In genomic region chr1:184843732-184844495, GRCh38 we compare ENCODE assay signal across 9 cellular contexts.
A peak's percentile ranks its signal among the peaks of the same experiment; 100 is the strongest.
DNase-seq lines count a peak whose midpoint lies in the region; ATAC-seq, FAIRE-seq and TF ChIP-seq lines count a peak whose summit lies in the region.
"Had no signal": no experiment of that assay in that cellular context is flagged by ENCODE, and none has a peak within 500 bp of the region (broad histone marks: within the 10 kb centered on the region; RNA-seq: fewer than 3 reads in every experiment).

No MANE protein-coding gene starts in this region.

- in situ Hi-C loops in K562 (cut with MboI) = no loop called here
- in situ Hi-C loops in transverse colon (cut with MboI; ENCODE audit: low pct_ligation_motif_present in 1 of 4, low pct_unique_long_range_greater_than_20kb in 1 of 4, low sequenced_read_pairs in 3 of 4) = no loop called here

- no peak for TF ChIP-seq EP300 in K562 (IDR thresholded peaks at IDR 0.05; ENCODE audit: low read length)
- no peak for TF ChIP-seq EP300 in transverse colon (IDR thresholded peaks at IDR 0.05; ENCODE audit: low read depth)

- no peaks in the 10 kb centered on the region for H3K9me3 ChIP-seq in K562 (replicated peaks; ENCODE audit: control insufficient read depth, insufficient read depth, low read depth, low read length)
- H3K9me3 ChIP-seq in transverse colon = no peaks in the 10 kb centered on the region
- H3K9me3 ChIP-seq in osteoblast (ENCODE audit: low read depth, low read length) = no peaks in the 10 kb centered on the region

- no TSS peak for BruUV-seq in K562 (replicated peaks; lab: Mats Ljungman, UMichigan)

- H3K9me1 ChIP-seq in K562 (ENCODE audit: control insufficient read depth, insufficient read depth, low read length) = no peaks in the 10 kb centered on the region

- H3K4me2 ChIP-seq in K562 (ENCODE audit: insufficient read depth, low read length) (no peak overlapping the region), osteoblast (ENCODE audit: insufficient read depth, low read length) (no peak overlapping the region)

- POLR2A ChIA-PET in K562 (lab: Yijun Ruan, JAX) = interaction anchor here (0.7 to 2.3 kb wide), 5 partner anchors 9 to 129 kb away, joined by 3 to 7 read pairs (median 3); no protein-coding TSS in a partner anchor

- no peak overlapping the region for H3K27ac ChIP-seq in K562 (ENCODE audit: extremely low read depth, low read depth, low read length)
- H3K27ac ChIP-seq in transverse colon = peak overlapping the region in 1 of 4 donors; percentile 11
- H3K27ac ChIP-seq in osteoblast (ENCODE audit: low read depth, low read length) = no peak overlapping the region

- WGBS in K562 (ENCODE audit: insufficient coverage, low coverage, missing lambda C conversion rate) = 11% methylated on average over 6 of the region's 6 CpGs
- 24 to 33% methylated on average over 6 of the region's 6 CpGs for WGBS in transverse colon (ENCODE audit: low coverage in 1 of 2), 2 donors

- ATAC-seq in GM18511 (IDR thresholded peaks at IDR 0.05; ENCODE audit: unreplicated experiment) (peak; percentile 100), HG02642 (IDR thresholded peaks at IDR 0.05; ENCODE audit: poor library complexity, unreplicated experiment) (peak; percentile 99), K562 (peak; percentile 80)

- H3K9ac ChIP-seq in K562 (ENCODE audit: insufficient read depth in 1 of 2, low read depth in 2 of 2, low read length in 2 of 2) = no peak overlapping the region

- intact Hi-C loops in K562 (cut with micrococcal nuclease) = no loop called here
- intact Hi-C loops in transverse colon (cut with DNase I; ENCODE audit: low total_unique reads) = no loop called here

- H3K4me3 ChIP-seq in K562 (no peak overlapping the region), transverse colon (no peak overlapping the region), osteoblast (ENCODE audit: insufficient read depth, low read length) (no peak overlapping the region)

- TF ChIP-seq RAD21 in K562 (CRISPR knock-in tag; conservative IDR thresholded peaks at IDR 0.05 in 1 of 2, IDR thresholded peaks at IDR 0.05 in 1 of 2) = no peak

- TF ChIP-seq POLR2A in K562 (conservative IDR thresholded peaks at IDR 0.05) = no peak
- TF ChIP-seq POLR2A in transverse colon (IDR thresholded peaks at IDR 0.05) = no peak

- H3K27me3 ChIP-seq in K562 (ENCODE audit: control insufficient read depth in 2 of 2, insufficient read depth in 2 of 2, low read length in 2 of 2) (no peaks in the 10 kb centered on the region), transverse colon (no peaks in the 10 kb centered on the region), osteoblast (ENCODE audit: insufficient read depth, low read length) (peaks cover 24% of the 10 kb centered on the region)

- no peak for TF ChIP-seq CTCF in K562 (IDR thresholded peaks at IDR 0.05 in 2 of 3, conservative IDR thresholded peaks at IDR 0.05 in 1 of 3; ENCODE audit: insufficient read depth in 2 of 3, low read depth in 1 of 3, low read length in 3 of 3)
- TF ChIP-seq CTCF in transverse colon (IDR thresholded peaks at IDR 0.05) = no peak
- TF ChIP-seq CTCF in osteoblast (IDR thresholded peaks at IDR 0.05; ENCODE audit: extremely low read depth, low read depth, low read length) = no peak

- H2AFZ ChIP-seq in K562 (ENCODE audit: low read depth, low read length) = no peak overlapping the region
- no peak overlapping the region for H2AFZ ChIP-seq in osteoblast (ENCODE audit: low read length)

- H3K79me2 ChIP-seq in K562 (ENCODE audit: control insufficient read depth, insufficient read depth, low read length) = no peaks in the 10 kb centered on the region
- no peaks in the 10 kb centered on the region for H3K79me2 ChIP-seq in osteoblast (ENCODE audit: insufficient read depth, low read length)

- CTCF ChIA-PET in K562 (lab: Yijun Ruan, JAX; ENCODE audit: low intra/inter-chr PET ratio) = no interaction called here

- peaks cover 0 to 2% of the 10 kb centered on the region in 2 experiments; a peak in 1 of 5 replicates for H3K4me1 ChIP-seq in K562 (replicated peaks in 1 of 2; ENCODE audit: control insufficient read depth in 2 of 2, insufficient read depth in 2 of 2, low read length in 2 of 2)
- H3K4me1 ChIP-seq in transverse colon = peaks cover 0 to 4% (median 3%) of the 10 kb centered on the region in 4 donors
- peaks cover 4% of the 10 kb centered on the region for H3K4me1 ChIP-seq in osteoblast (ENCODE audit: insufficient read depth, low read length)

- no peaks in the 10 kb centered on the region for H3K36me3 ChIP-seq in K562 (ENCODE audit: control insufficient read depth, insufficient read depth, low read length)
- H3K36me3 ChIP-seq in transverse colon = no peaks in the 10 kb centered on the region
- H3K36me3 ChIP-seq in osteoblast (ENCODE audit: insufficient read depth, low read length) = no peaks in the 10 kb centered on the region

- H4K20me1 ChIP-seq in K562 (replicated peaks; ENCODE audit: control insufficient read depth, insufficient read depth, low read length) (no peaks in the 10 kb centered on the region), osteoblast (ENCODE audit: insufficient read depth, low read length) (no peaks in the 10 kb centered on the region)

- peak; percentile 89 for DNase-seq in OCI-M1 (lab: John Stamatoyannopoulos, UW)
- DNase-seq in K562 (ENCODE audit: extremely low read depth in 1 of 4, low spot score in 3 of 4) = peak in 1 of 4 experiments; percentile 35
- DNase-seq in transverse colon = peak; percentile 77
- DNase-seq in frontal cortex (ENCODE audit: low spot score in 2 of 2) = no peak
- DNase-seq in osteoblast (ENCODE audit: insufficient read length, low spot score, missing footprints) = no peak
- DNase-seq in NCI-H82 treated with DMSO at 0.1 percent for 48 hours (lab: John Stamatoyannopoulos, UW; ENCODE audit: unreplicated experiment) = no peak

- FAIRE-seq in K562 (lab: Jason Lieb, UNC) (no peak), frontal cortex (lab: Jason Lieb, UNC) (no peak)
- FAIRE-seq: H1 had no signal

TF ChIP-seq in K562, 482 proteins besides CTCF, POLR2A, EP300 and RAD21 (continues in another document):
- TF ChIP-seq RCOR1 (IDR thresholded peaks at IDR 0.05; ENCODE audit: borderline replicate concordance in 1 of 2, low read depth in 2 of 2, low read length in 2 of 2) (peak in 1 of 2 experiments; percentile 46; a peak in 1 of 4 replicates), ZNF586 (CRISPR knock-in tag; conservative IDR thresholded peaks at IDR 0.05) (no peak), GATA2 (CRISPR knock-in tag; IDR thresholded peaks at IDR 0.05) (no peak), BHLHE40 (IDR thresholded peaks at IDR 0.05; ENCODE audit: low read length) (peak; percentile 88), FIP1L1 (IDR thresholded peaks at IDR 0.05; ENCODE audit: low read depth, low read length, poor library complexity, severe bottlenecking) (no peak), SRF (CRISPR knock-in tag; IDR thresholded peaks at IDR 0.05) (no peak), ZNF398 (CRISPR knock-in tag; IDR thresholded peaks at IDR 0.05) (no peak), PRDM10 (IDR thresholded peaks at IDR 0.05; ENCODE audit: partially characterized antibody) (no peak), USF1 (CRISPR knock-in tag; IDR thresholded peaks at IDR 0.05) (peak; percentile 88)

Comparison
In these comparisons a context has a peak if more than half of its experiments do, and no peak if none do; other contexts are left out.
1. DNase-seq: peak in OCI-M1 (single experiment) and transverse colon (single experiment); none in frontal cortex (0 of 2), osteoblast (single experiment) and NCI-H82 treated with DMSO at 0.1 percent for 48 hours (single experiment).
2. Peak in every context shown above with its lines, with median percentiles within 50 percentile points of each other: ATAC-seq.